16 cellular contexts compared by ENCODE assay signal in the genomic region with DNA sequence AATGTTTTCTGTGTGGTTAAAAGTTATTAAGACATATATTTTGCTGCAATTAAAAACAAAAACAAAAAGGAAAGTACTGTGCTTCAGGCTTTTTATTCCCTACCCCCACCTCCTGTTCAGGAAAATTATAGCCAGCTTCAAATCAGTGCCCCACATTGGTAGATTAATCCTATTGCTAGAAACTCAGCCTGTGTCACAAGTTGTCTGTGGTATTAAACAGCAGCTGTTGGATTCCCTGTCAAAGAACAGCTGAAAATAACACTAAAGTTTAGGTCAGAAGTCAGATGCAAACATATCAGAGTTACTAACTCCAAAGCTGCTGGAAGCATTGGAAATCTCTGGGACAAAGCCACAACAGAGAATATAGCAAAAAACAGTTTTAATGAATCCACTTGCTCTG. TPM values are rescaled to one million over a fixed set of nuclear protein-coding genes. Genes with fewer than 3 reads are reported as not detected.
DNase-seq lines count a peak whose midpoint lies in the region; ATAC-seq lines count a peak whose summit lies in the region.
"Had no signal": no experiment of that assay in that cellular context is flagged by ENCODE, and none has a peak within 500 bp of the region (broad histone marks: within the 10 kb centered on the region; RNA-seq: fewer than 3 reads in every experiment).

No MANE protein-coding gene starts in this region.

- peaks cover 21% of the 10 kb centered on the region for H3K4me1 ChIP-seq in iPS-15b (ENCODE audit: control insufficient read depth, insufficient read depth, low read length)
- H3K4me1 ChIP-seq in skeletal muscle satellite cell (ENCODE audit: control insufficient read depth, insufficient read depth, low read length), result peaks cover 21% of the 10 kb centered on the region

- peaks cover 40% of the 10 kb centered on the region for H3K4me1 Mint-ChIP-seq in activated T-cell treated with anti-CD3 and anti-CD28 coated beads, Interleukin-2, amount 50 U/mL, for 4 hours (ENCODE audit: low read depth)
- H3K4me1 Mint-ChIP-seq in T-cell, result peaks cover 44 to 54% (median 46%) of the 10 kb centered on the region in 3 donors

- no peaks in the 10 kb centered on the region for H3K27me3 Mint-ChIP-seq in activated T-cell treated with anti-CD3 and anti-CD28 coated beads, Interleukin-2, amount 50 U/mL, for 4 hours (ENCODE audit: low read depth)
- no peaks in the 10 kb centered on the region for H3K27me3 Mint-ChIP-seq in T-cell

- no peaks in the 10 kb centered on the region for H3K36me3 Mint-ChIP-seq in activated T-cell treated with anti-CD3 and anti-CD28 coated beads, Interleukin-2, amount 50 U/mL, for 4 hours (ENCODE audit: insufficient read depth)
- H3K36me3 Mint-ChIP-seq in T-cell, result peaks cover 5% of the 10 kb centered on the region

- H3K4me3 ChIP-seq in iPS-15b (ENCODE audit: low read depth, low read length) (peak overlapping the region; percentile 23), skeletal muscle satellite cell (ENCODE audit: low read length) (peak overlapping the region; percentile 43)
- H3K4me3 ChIP-seq: lower lobe of right lung had no signal

- H3K4me2 ChIP-seq in skeletal muscle satellite cell (ENCODE audit: low read length), result peak overlapping the region; percentile 76

- DNase-seq in activated T-cell treated with anti-CD3 and anti-CD28 coated beads, Interleukin-2, amount 50 U/mL, for 4 hours, result no peak
- no peak for DNase-seq in activated T-cell treated with anti-CD3 and anti-CD28 coated beads, Interleukin-2, amount 50 U/mL, for 1 hour
- DNase-seq in T-cell (no peak), caudate nucleus (lab: John Stamatoyannopoulos, UW) (no peak), NCI-H1694 treated with DMSO at 0.1 percent for 48 hours (lab: John Stamatoyannopoulos, UW) (no peak)
- DNase-seq in activated CD8-positive, alpha-beta memory T cell treated with anti-CD3 and anti-CD28 coated beads, Interleukin-2, amount 50 U/mL, for 48 hours, result no peak
- DNase-seq: head of caudate nucleus, lower lobe of right lung, NCI-H187 treated with DMSO at 0.1 percent for 48 hours, occipital lobe, T1000 had no signal

- H3K36me3 ChIP-seq in iPS-15b (ENCODE audit: control insufficient read depth, insufficient read depth, low read length), result peaks cover under 1% of the 10 kb centered on the region
- H3K36me3 ChIP-seq in skeletal muscle satellite cell (ENCODE audit: insufficient read depth, low read length), result no peaks in the 10 kb centered on the region
- H3K36me3 ChIP-seq: lower lobe of right lung had no signal

- no peak for ATAC-seq in activated T-cell treated with anti-CD3 and anti-CD28 coated beads, Interleukin-2, amount 50 U/mL, for 4 hours
- ATAC-seq in T-cell (replicated peaks in 1 of 4), result no peak

- H3K9me3 ChIP-seq in iPS-15b (ENCODE audit: control insufficient read depth, insufficient read depth, low read length) (no peaks in the 10 kb centered on the region), skeletal muscle satellite cell (replicated peaks; ENCODE audit: low read length) (no peaks in the 10 kb centered on the region)
- H3K9me3 ChIP-seq: lower lobe of right lung had no signal

- H3K27me3 ChIP-seq in iPS-15b (ENCODE audit: control insufficient read depth, insufficient read depth, low read length), result no peaks in the 10 kb centered on the region
- H3K27me3 ChIP-seq in skeletal muscle satellite cell (ENCODE audit: control insufficient read depth, insufficient read depth, low read length), result no peaks in the 10 kb centered on the region

- peak overlapping the region in 1 of 2 donors; percentile 47 for H3K27ac Mint-ChIP-seq in T-cell
- H3K27ac Mint-ChIP-seq: activated naive CD4-positive, alpha-beta T cell treated with anti-CD3 and anti-CD28 coated beads for 36 hours had no signal

- CTCF ChIA-PET in T-cell (lab: Charles Lee), result no interaction called here

- H3K9ac ChIP-seq in iPS-15b (ENCODE audit: low read depth, low read length), result no peak overlapping the region
- peak overlapping the region; percentile 27 for H3K9ac ChIP-seq in skeletal muscle satellite cell (ENCODE audit: low read depth, low read length)

- H3K27ac ChIP-seq in caudate nucleus (ENCODE audit: low read depth, low read length), result no peak overlapping the region

- peak overlapping the region; percentile 46 for H3K4me3 Mint-ChIP-seq in activated T-cell treated with anti-CD3 and anti-CD28 coated beads, Interleukin-2, amount 50 U/mL, for 4 hours
- peak overlapping the region in 2 of 3 donors; percentile 42 to 90 for H3K4me3 Mint-ChIP-seq in T-cell

- POLR2A ChIA-PET in T-cell (lab: Charles Lee), result no interaction called here

- H3K9me3 Mint-ChIP-seq in activated T-cell treated with anti-CD3 and anti-CD28 coated beads, Interleukin-2, amount 50 U/mL, for 4 hours, result no peaks in the 10 kb centered on the region
- no peaks in the 10 kb centered on the region for H3K9me3 Mint-ChIP-seq in T-cell
- H3K9me3 Mint-ChIP-seq: activated naive CD4-positive, alpha-beta T cell treated with anti-CD3 and anti-CD28 coated beads for 36 hours had no signal

RNA-seq across cellular contexts. Expression of a gene that starts 0.8 kb away (rescaled TPM):
- under 1 TPM; 0.58 to 0.84 (median 0.74) TPM for total RNA-seq in activated T-cell treated with anti-CD3 and anti-CD28 coated beads, Interleukin-2, amount 50 U/mL, for 4 hours
- 10 to 100 TPM; 13.2 to 44.8 (median 16.8) TPM for total RNA-seq in T-cell
- under 0.01 and 1.7 TPM in 2 replicates for total RNA-seq in skeletal muscle satellite cell (2012; rRNA removed)
- total RNA-seq: A673, epithelial cell of proximal tubule had no signal

Comparison
In these comparisons a context has a peak if more than half of its experiments do, and no peak if none do; other contexts are left out.
1. RNA of a gene that starts 0.8 kb away (total RNA-seq): 13.2 to 44.8 TPM in T-cell; 0.58 to 0.84 TPM in activated T-cell treated with anti-CD3 and anti-CD28 coated beads, Interleukin-2, amount 50 U/mL, for 4 hours; every median in the first group is over 4 times any median in the second.